ENCODE assay signal across 17 cellular contexts in the genomic region with DNA sequence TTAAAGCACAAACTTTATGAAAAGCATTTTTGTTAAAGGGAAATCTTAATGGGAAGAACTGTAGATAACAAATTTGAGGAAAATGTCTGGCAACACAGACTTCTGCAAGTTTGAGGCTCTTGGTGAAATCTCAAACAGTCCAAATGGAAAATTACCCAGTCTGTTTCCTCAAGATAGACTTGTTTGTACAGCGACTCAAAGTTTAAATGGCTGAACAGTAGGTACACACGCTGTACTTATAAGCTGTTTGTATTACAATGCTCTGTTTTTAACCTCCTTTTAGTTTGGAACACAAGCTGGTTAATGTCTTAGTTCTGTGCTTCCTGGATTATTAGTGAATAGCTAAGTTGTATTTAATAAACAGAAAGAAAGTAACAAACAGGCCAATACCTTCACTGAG.
DNase-seq lines count a peak whose midpoint lies in the region; ATAC-seq and TF ChIP-seq lines count a peak whose summit lies in the region.
"Had no signal": no experiment of that assay in that cellular context is flagged by ENCODE, and none has a peak within 500 bp of the region (broad histone marks: within the 10 kb centered on the region; RNA-seq: fewer than 3 reads in every experiment).

No MANE protein-coding gene starts in this region.

- H3K9me3 ChIP-seq in body of pancreas (no peaks in the 10 kb centered on the region), right atrium auricular region (no peaks in the 10 kb centered on the region), sigmoid colon (no peaks in the 10 kb centered on the region)

- 3 to 4% methylated on average over 2 of the region's 2 CpGs for WGBS in body of pancreas, 2 donors
- 4 to 22% methylated on average over 2 of the region's 2 CpGs for WGBS in sigmoid colon, 2 donors

- ATAC-seq in body of pancreas (peak; percentile 80), GM21390 (IDR thresholded peaks at IDR 0.05; ENCODE audit: unreplicated experiment) (no peak)
- ATAC-seq: sciatic nerve; stimulated activated naive CD8-positive, alpha-beta T cell treated with anti-CD3 and anti-CD28 coated beads, Interleukin-15, amount 100 ng/mL, for 72 hours had no signal

- H3K4me1 Mint-ChIP-seq in glutamatergic neuron (ENCODE audit: low read depth, unreplicated experiment) = peaks cover 4% of the 10 kb centered on the region
- H3K4me1 Mint-ChIP-seq: immature natural killer cell had no signal

- H3K4me3 ChIP-seq in body of pancreas (no peak overlapping the region), right atrium auricular region (no peak overlapping the region), sigmoid colon (no peak overlapping the region)

- H3K4me1 ChIP-seq in body of pancreas = peaks cover 54% of the 10 kb centered on the region
- peaks cover 0 to 50% of the 10 kb centered on the region in 2 donors for H3K4me1 ChIP-seq in right atrium auricular region
- peaks cover 0 to 24% (median 22%) of the 10 kb centered on the region in 4 donors for H3K4me1 ChIP-seq in sigmoid colon

- intact Hi-C loops in body of pancreas (cut with DNase I) (no loop called here), sigmoid colon (cut with DNase I) (no loop called here)

- no peaks in the 10 kb centered on the region for H3K27me3 ChIP-seq in body of pancreas
- H3K27me3 ChIP-seq in right atrium auricular region = no peaks in the 10 kb centered on the region
- no peaks in the 10 kb centered on the region for H3K27me3 ChIP-seq in sigmoid colon

- H3K27ac ChIP-seq in body of pancreas = peak overlapping the region; percentile 58 to 80 (median 66)
- H3K27ac ChIP-seq in right atrium auricular region = peak overlapping the region; percentile 50 to 76
- peak overlapping the region; percentile 41 to 55 (median 52) for H3K27ac ChIP-seq in sigmoid colon

- no peaks in the 10 kb centered on the region for H3K27me3 Mint-ChIP-seq in glutamatergic neuron (ENCODE audit: unreplicated experiment)
- H3K27me3 Mint-ChIP-seq: stimulated activated naive CD8-positive, alpha-beta T cell treated with anti-CD3 and anti-CD28 coated beads, Interleukin-15, amount 100 ng/mL, for 72 hours had no signal

- H3K36me3 ChIP-seq in body of pancreas (replicated peaks in 1 of 2; ENCODE audit: insufficient read depth in 1 of 2, low read depth in 2 of 2) (no peaks in the 10 kb centered on the region), right atrium auricular region (no peaks in the 10 kb centered on the region), sigmoid colon (no peaks in the 10 kb centered on the region)

- peak in 1 of 3 donors; percentile 9 for TF ChIP-seq POLR2A in body of pancreas (IDR thresholded peaks at IDR 0.05)
- TF ChIP-seq POLR2A in sigmoid colon (IDR thresholded peaks at IDR 0.05) = no peak

- H3K36me3 Mint-ChIP-seq in glutamatergic neuron (ENCODE audit: unreplicated experiment) = peaks cover 6% of the 10 kb centered on the region
- H3K36me3 Mint-ChIP-seq: immature natural killer cell had no signal

- no peaks in the 10 kb centered on the region for H3K9me3 Mint-ChIP-seq in glutamatergic neuron (ENCODE audit: unreplicated experiment)

- no peak for TF ChIP-seq CTCF in body of pancreas (IDR thresholded peaks at IDR 0.05)
- no peak for TF ChIP-seq CTCF in right atrium auricular region (IDR thresholded peaks at IDR 0.05)
- TF ChIP-seq CTCF in sigmoid colon (IDR thresholded peaks at IDR 0.05) = no peak
- no peak for TF ChIP-seq CTCF in glutamatergic neuron (IDR thresholded peaks at IDR 0.05; ENCODE audit: partially characterized antibody, unreplicated experiment)

- DNase-seq in DMS53 (lab: John Stamatoyannopoulos, UW) (peak; percentile 56), body of pancreas (peak in 1 of 4 donors; percentile 12), right atrium auricular region (ENCODE audit: low spot score) (no peak), sigmoid colon (no peak), glutamatergic neuron (no peak), Ammon's horn (ENCODE audit: low spot score) (no peak), cortex of kidney (lab: John Stamatoyannopoulos, UW) (no peak)
- DNase-seq: ACHN; activated naive CD4-positive, alpha-beta T cell treated with anti-CD3 and anti-CD28 coated beads, Interleukin-2, amount 50 U/mL, for 16 hours; COR-L47; GOT3; immature natural killer cell; Karpas-422; NCI-H2029 treated with DMSO at 0.1 percent for 48 hours; stimulated activated naive CD8-positive, alpha-beta T cell treated with anti-CD3 and anti-CD28 coated beads, Interleukin-15, amount 100 ng/mL, for 72 hours had no signal

- no peak for TF ChIP-seq EP300 in sigmoid colon (IDR thresholded peaks at IDR 0.05)

- H3K27ac Mint-ChIP-seq in glutamatergic neuron (ENCODE audit: unreplicated experiment) = no peak overlapping the region
- H3K27ac Mint-ChIP-seq: immature natural killer cell; stimulated activated naive CD8-positive, alpha-beta T cell treated with anti-CD3 and anti-CD28 coated beads, Interleukin-15, amount 100 ng/mL, for 72 hours had no signal

- no peak overlapping the region for H3K4me3 Mint-ChIP-seq in glutamatergic neuron (ENCODE audit: unreplicated experiment)
- H3K4me3 Mint-ChIP-seq: immature natural killer cell; stimulated activated naive CD8-positive, alpha-beta T cell treated with anti-CD3 and anti-CD28 coated beads, Interleukin-15, amount 100 ng/mL, for 72 hours had no signal
